7 cellular contexts compared by ENCODE assay signal in genomic region chr1:146670832-146671566, GRCh38.
DNase-seq lines count a peak whose midpoint lies in the region; ATAC-seq and TF ChIP-seq lines count a peak whose summit lies in the region.
"Not testable (repeated sequence)": the region's sequence is repeated elsewhere in the genome, so short reads cannot be mapped to it uniquely, and the experiment has no call there.

No MANE protein-coding gene starts in this region.

- TF ChIP-seq CTCF in esophagus muscularis mucosa (IDR thresholded peaks at IDR 0.05); heart left ventricle (IDR thresholded peaks at IDR 0.05): not testable (repeated sequence)

- not testable (repeated sequence) for H3K9me3 ChIP-seq in T-helper 17 cell (ENCODE audit: control insufficient read depth, low read length, poor library complexity, severe bottlenecking); esophagus muscularis mucosa; heart left ventricle

- H3K4me3 Mint-ChIP-seq in T-helper 17 cell = not testable (repeated sequence)

- WGBS in esophagus muscularis mucosa = 96% methylated on average over 7 of the region's 10 CpGs
- WGBS in heart left ventricle, 4 donors = 46 to 58% (median 54%) methylated on average over 7 to 10 of the region's 10 CpGs

- not testable (repeated sequence) for TF ChIP-seq EP300 in esophagus muscularis mucosa (IDR thresholded peaks at IDR 0.05)

- H3K27me3 Mint-ChIP-seq in T-helper 17 cell = not testable (repeated sequence)

- not testable (repeated sequence) for ATAC-seq in T-helper 17 cell
- ATAC-seq in Right ventricle myocardium superior (ENCODE audit: poor library complexity) = peak; percentile 97
- ATAC-seq in heart left ventricle = peak; percentile 91 to 97 (median 96)
- peak; percentile 84 to 93 for ATAC-seq in left cardiac atrium
- peak; percentile 98 for ATAC-seq in left ventricle myocardium superior

- not testable (repeated sequence) for H3K36me3 Mint-ChIP-seq in T-helper 17 cell (ENCODE audit: low read depth)

- not testable (repeated sequence) for H3K4me1 ChIP-seq in esophagus muscularis mucosa, heart left ventricle

- not testable (repeated sequence) for H3K36me3 ChIP-seq in esophagus muscularis mucosa, heart left ventricle

- in situ Hi-C loops in G401 (cut with HindIII; ENCODE audit: low sequenced_read_pairs) = not testable (repeated sequence)

- not testable (repeated sequence) for H3K27ac ChIP-seq in esophagus muscularis mucosa (replicated peaks in 1 of 4)
- H3K27ac ChIP-seq in heart left ventricle = peak overlapping the region in 5 of 12 donors; percentile 54 to 71 (median 55)

- peak; percentile 11 for DNase-seq in G401 (ENCODE audit: low spot score)
- DNase-seq in T-helper 17 cell = not testable (repeated sequence)
- peak; percentile 53 for DNase-seq in esophagus muscularis mucosa (ENCODE audit: extremely low spot score)
- peak; percentile 77 for DNase-seq in Right ventricle myocardium superior
- peak; percentile 51 to 86 (median 59) for DNase-seq in heart left ventricle
- peak; percentile 67 for DNase-seq in left cardiac atrium
- DNase-seq in left ventricle myocardium superior = peak; percentile 84

- not testable (repeated sequence) for H3K27me3 ChIP-seq in esophagus muscularis mucosa, heart left ventricle

- H3K4me3 ChIP-seq in esophagus muscularis mucosa, heart left ventricle: not testable (repeated sequence)

- not testable (repeated sequence) for TF ChIP-seq POLR2A in esophagus muscularis mucosa (IDR thresholded peaks at IDR 0.05; ENCODE audit: low read depth); heart left ventricle (IDR thresholded peaks at IDR 0.05)

- H3K4me1 Mint-ChIP-seq in T-helper 17 cell = not testable (repeated sequence)

- H3K27ac Mint-ChIP-seq in T-helper 17 cell = peak overlapping the region; percentile 32

- intact Hi-C loops in esophagus muscularis mucosa (cut with DNase I); Right ventricle myocardium superior (cut with DNase I); heart left ventricle (cut with DNase I); left cardiac atrium (cut with DNase I); left ventricle myocardium superior (cut with micrococcal nuclease): not testable (repeated sequence)
